Comparison of ENCODE assay signal across 10 cellular contexts in genomic region chr11:62217191-62217748, GRCh38. TPM values are rescaled to one million over a fixed set of nuclear protein-coding genes. Genes with fewer than 3 reads are reported as not detected.
DNase-seq lines count a peak whose midpoint lies in the region; TF ChIP-seq lines count a peak whose summit lies in the region.
"Had no signal": no experiment of that assay in that cellular context is flagged by ENCODE, and none has a peak within 500 bp of the region (broad histone marks: within the 10 kb centered on the region; RNA-seq: fewer than 3 reads in every experiment).

No MANE protein-coding gene starts in this region.

- TF ChIP-seq POLR2A in prostate gland (IDR thresholded peaks at IDR 0.05): no peak

- no peaks in the 10 kb centered on the region for H3K4me1 Mint-ChIP-seq in activated naive CD8-positive, alpha-beta T cell treated with anti-CD3 and anti-CD28 coated beads for 36 hours

- H3K36me3 ChIP-seq in brain microvascular endothelial cell (replicated peaks): no peaks in the 10 kb centered on the region
- no peaks in the 10 kb centered on the region for H3K36me3 ChIP-seq in prostate gland
- no peaks in the 10 kb centered on the region for H3K36me3 ChIP-seq in MG63

- peaks cover 18% of the 10 kb centered on the region for H3K27me3 Mint-ChIP-seq in activated naive CD8-positive, alpha-beta T cell treated with anti-CD3 and anti-CD28 coated beads for 36 hours

- H3K4me1 ChIP-seq in prostate gland (replicated peaks): no peaks in the 10 kb centered on the region

- H3K9me3 Mint-ChIP-seq in activated naive CD8-positive, alpha-beta T cell treated with anti-CD3 and anti-CD28 coated beads for 36 hours: peaks cover 14% of the 10 kb centered on the region

- H3K4me3 ChIP-seq in brain microvascular endothelial cell (ENCODE audit: low read depth, low read length): no peak overlapping the region
- H3K4me3 ChIP-seq in prostate gland: no peak overlapping the region
- no peak overlapping the region for H3K4me3 ChIP-seq in MG63

- H3K27ac ChIP-seq in brain microvascular endothelial cell: no peak overlapping the region
- H3K27ac ChIP-seq in prostate gland: no peak overlapping the region

- no peak overlapping the region for H3K27ac Mint-ChIP-seq in activated naive CD8-positive, alpha-beta T cell treated with anti-CD3 and anti-CD28 coated beads for 36 hours
- H3K27ac Mint-ChIP-seq: CD4-positive, alpha-beta T cell had no signal

- no peaks in the 10 kb centered on the region for H3K36me3 Mint-ChIP-seq in activated naive CD8-positive, alpha-beta T cell treated with anti-CD3 and anti-CD28 coated beads for 36 hours

- TF ChIP-seq CTCF in brain microvascular endothelial cell (IDR thresholded peaks at IDR 0.05; ENCODE audit: low read depth, low read length, missing control alignments) (peak; percentile 60), prostate gland (IDR thresholded peaks at IDR 0.05) (peak in 3 of 4 experiments; percentile 19 to 53 (median 42))

- H3K27me3 ChIP-seq in brain microvascular endothelial cell (replicated peaks) (peaks cover 6% of the 10 kb centered on the region), prostate gland (replicated peaks; ENCODE audit: insufficient read depth) (no peaks in the 10 kb centered on the region), MG63 (0 out of 2 replicates have a peak, but pooled peaks cover 3% of the 10 kb centered on the region)

- intact Hi-C loops in prostate gland (cut with DNase I): no loop called here

- peak; percentile 26 for DNase-seq in NCI-H2196 (lab: John Stamatoyannopoulos, UW; ENCODE audit: unreplicated experiment)
- no peak for DNase-seq in NCI-H2196 treated with DMSO at 0.1 percent for 48 hours (lab: John Stamatoyannopoulos, UW; ENCODE audit: unreplicated experiment)
- DNase-seq in NCI-H1092 (lab: John Stamatoyannopoulos, UW): peak; percentile 11
- DNase-seq in brain microvascular endothelial cell: no peak
- DNase-seq in prostate gland (ENCODE audit: low spot score): no peak
- no peak for DNase-seq in MG63
- no peak for DNase-seq in anterior cingulate cortex (lab: John Stamatoyannopoulos, UW)
- no peak for DNase-seq in activated naive CD8-positive, alpha-beta T cell treated with anti-CD3 and anti-CD28 coated beads for 36 hours
- DNase-seq: CD4-positive, alpha-beta T cell had no signal

- no peak overlapping the region for H3K4me3 Mint-ChIP-seq in activated naive CD8-positive, alpha-beta T cell treated with anti-CD3 and anti-CD28 coated beads for 36 hours
- H3K4me3 Mint-ChIP-seq: CD4-positive, alpha-beta T cell had no signal

- in situ Hi-C loops in brain microvascular endothelial cell (cut with HindIII; ENCODE audit: low pct_ligation_motif_present, low sequenced_read_pairs): no loop called here

- H3K9me3 ChIP-seq in prostate gland (no peaks in the 10 kb centered on the region), MG63 (no peaks in the 10 kb centered on the region)

- 36% methylated on average over 5 of the region's 5 CpGs for WGBS in prostate gland

RNA-seq across cellular contexts. Expression of gene SCGB2A1, which starts 8.8 kb away (rescaled TPM):
- 10 to 100 TPM in 1 of 2 donors, 1 to 10 TPM in 1; 5.1 to 12.4 TPM for total RNA-seq in prostate gland
- total RNA-seq in MG63 (2014; rRNA removed; shearing (Covaris generic); ENCODE audit: low replicate concordance): not detected in 2 replicates
- total RNA-seq in activated naive CD8-positive, alpha-beta T cell treated with anti-CD3 and anti-CD28 coated beads for 36 hours: not detected
- total RNA-seq: activated CD8-positive, alpha-beta memory T cell treated with anti-CD3 and anti-CD28 coated beads for 36 hours; CD4-positive, alpha-beta T cell had no signal

RNA-seq across cellular contexts. Expression of gene SCGB1D2, which starts 24.8 kb away (rescaled TPM):
- total RNA-seq in prostate gland: 10 to 100 TPM in 1 of 2 donors, not detected in 1; 40.5 TPM
- total RNA-seq in MG63 (2014; rRNA removed; shearing (Covaris generic); ENCODE audit: low replicate concordance): not detected in 2 replicates
- not detected for total RNA-seq in activated naive CD8-positive, alpha-beta T cell treated with anti-CD3 and anti-CD28 coated beads for 36 hours
- total RNA-seq: activated CD8-positive, alpha-beta memory T cell treated with anti-CD3 and anti-CD28 coated beads for 36 hours; CD4-positive, alpha-beta T cell had no signal

RNA-seq across cellular contexts. Expression of gene SCGB1D1, which starts 27.3 kb away (rescaled TPM):
- not detected for total RNA-seq in prostate gland
- total RNA-seq in MG63 (2014; rRNA removed; shearing (Covaris generic); ENCODE audit: low replicate concordance): not detected in 2 replicates
- total RNA-seq in activated naive CD8-positive, alpha-beta T cell treated with anti-CD3 and anti-CD28 coated beads for 36 hours: not detected
- total RNA-seq: activated CD8-positive, alpha-beta memory T cell treated with anti-CD3 and anti-CD28 coated beads for 36 hours; CD4-positive, alpha-beta T cell had no signal

RNA-seq across cellular contexts. Expression of gene SCGB2A2, which starts 52.7 kb away (rescaled TPM):
- total RNA-seq in prostate gland: not detected
- total RNA-seq in MG63 (2014; rRNA removed; shearing (Covaris generic); ENCODE audit: low replicate concordance): not detected in 2 replicates
- not detected for total RNA-seq in activated naive CD8-positive, alpha-beta T cell treated with anti-CD3 and anti-CD28 coated beads for 36 hours
- total RNA-seq: activated CD8-positive, alpha-beta memory T cell treated with anti-CD3 and anti-CD28 coated beads for 36 hours; CD4-positive, alpha-beta T cell had no signal

Comparison
In these comparisons a context has a peak if more than half of its experiments do, and no peak if none do; other contexts are left out.
1. DNase-seq: peak in NCI-H2196 (single experiment) and NCI-H1092 (single experiment); none in NCI-H2196 treated with DMSO at 0.1 percent for 48 hours (single experiment), brain microvascular endothelial cell (single experiment), prostate gland (single experiment), MG63 (single experiment), anterior cingulate cortex (0 of 58) and activated naive CD8-positive, alpha-beta T cell treated with anti-CD3 and anti-CD28 coated beads for 36 hours (single experiment).